Comparison of ENCODE assay signal across 15 cellular contexts in the genomic region with DNA sequence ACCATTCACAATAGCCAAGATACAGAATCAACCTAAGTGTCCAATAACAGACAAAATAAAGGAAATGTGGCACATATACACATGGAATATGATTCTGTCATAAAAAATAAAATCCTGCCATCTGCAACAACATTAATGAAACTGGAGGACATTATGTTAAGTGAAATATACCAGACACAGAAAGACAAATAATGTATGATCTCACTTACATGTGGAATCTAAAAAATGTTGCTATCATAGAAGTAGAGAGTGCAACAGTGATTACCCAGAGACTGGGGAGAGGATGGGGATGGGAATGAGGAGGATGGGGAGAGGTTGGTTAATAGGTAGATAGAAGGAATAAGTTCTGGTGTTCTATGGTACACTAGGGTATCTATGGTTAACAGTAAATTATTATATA. TPM values are rescaled to one million over a fixed set of nuclear protein-coding genes. Genes with fewer than 3 reads are reported as not detected.
DNase-seq lines count a peak whose midpoint lies in the region; ATAC-seq and TF ChIP-seq lines count a peak whose summit lies in the region.
"Had no signal": no experiment of that assay in that cellular context is flagged by ENCODE, and none has a peak within 500 bp of the region (broad histone marks: within the 10 kb centered on the region; RNA-seq: fewer than 3 reads in every experiment).

No MANE protein-coding gene starts in this region.

- H3K36me3 Mint-ChIP-seq in T-helper 17 cell (ENCODE audit: low read depth) (peaks cover 21% of the 10 kb centered on the region), GM23338 (ENCODE audit: low read depth) (peaks cover 21% of the 10 kb centered on the region)

- H2BK120ac ChIP-seq in IMR-90 (ENCODE audit: low read depth, low read length): no peak overlapping the region

- intact Hi-C loops in IMR-90 (cut with micrococcal nuclease): loop anchor here (10.0 kb wide), 1 partner anchor 439 kb away; no protein-coding TSS in a partner anchor

- H3K4ac ChIP-seq in IMR-90 (ENCODE audit: low read depth, low read length): no peak overlapping the region

- H3K4me1 Mint-ChIP-seq in T-helper 17 cell (peaks cover 40% of the 10 kb centered on the region), GM23338 (peaks cover 8% of the 10 kb centered on the region; the same call in 2 of the 3 replicates)

- H2AK9ac ChIP-seq in IMR-90 (replicated peaks; ENCODE audit: low read depth, low read length, poor library complexity): no peak overlapping the region

- H3K4me2 ChIP-seq in IMR-90 (ENCODE audit: low read depth, low read length): no peak overlapping the region
- no peak overlapping the region for H3K4me2 ChIP-seq in GM23338
- H3K4me2 ChIP-seq: BLaER1 treated with 17β-estradiol and CSF1 and Interleukin-3, amounts not matched to agents 10 nM and 100 nM had no signal

- H3K4me3 ChIP-seq in IMR-90 (ENCODE audit: insufficient read depth, low read depth, low read length): no peak overlapping the region
- no peak overlapping the region for H3K4me3 ChIP-seq in GM23338
- H3K4me3 ChIP-seq: BLaER1 treated with 17β-estradiol and CSF1 and Interleukin-3, amounts not matched to agents 10 nM and 100 nM; GM23248 had no signal

- peaks cover 75% of the 10 kb centered on the region for H3K79me2 ChIP-seq in GM23338 (replicated peaks; ENCODE audit: insufficient read depth)

- H3K23ac ChIP-seq in IMR-90 (ENCODE audit: low read depth, low read length): no peak overlapping the region

- H2BK5ac ChIP-seq in IMR-90 (ENCODE audit: low read depth, low read length, poor library complexity, severe bottlenecking): no peak overlapping the region

- H4K20me1 ChIP-seq in IMR-90 (ENCODE audit: insufficient read depth, low read length) (no peaks in the 10 kb centered on the region), GM23338 (replicated peaks; ENCODE audit: insufficient read depth) (peaks cover 6% of the 10 kb centered on the region; the same call in 1 of the 2 replicates)

- H4K91ac ChIP-seq in IMR-90 (ENCODE audit: insufficient read depth, low read depth, low read length): no peak overlapping the region

- no peak overlapping the region for H2BK15ac ChIP-seq in IMR-90 (ENCODE audit: low read depth, low read length)

- H4K8ac ChIP-seq in IMR-90 (ENCODE audit: low read depth in 2 of 2, low read length in 2 of 2): no peak overlapping the region

- peak; percentile 59 for ATAC-seq in IMR-90 (ENCODE audit: low read depth)
- no peak for ATAC-seq in T-helper 17 cell
- no peak for ATAC-seq in GM19467 (IDR thresholded peaks at IDR 0.05; ENCODE audit: unreplicated experiment)
- no peak for ATAC-seq in GM23338
- ATAC-seq: CD8-positive, alpha-beta T cell had no signal

- POLR2A ChIA-PET in IMR-90 (lab: Charles Lee; ENCODE audit: unreplicated experiment): no interaction called here

- H3K4me3 Mint-ChIP-seq in T-helper 17 cell: no peak overlapping the region
- no peak overlapping the region for H3K4me3 Mint-ChIP-seq in GM23338
- H3K4me3 Mint-ChIP-seq: B cell; CD8-positive, alpha-beta T cell had no signal

- H3K79me1 ChIP-seq in IMR-90 (ENCODE audit: low read depth in 1 of 2, low read length in 2 of 2): peaks cover 9 to 16% of the 10 kb centered on the region in 2 experiments

- no peak overlapping the region for H3K18ac ChIP-seq in IMR-90 (ENCODE audit: low read depth, low read length)

- dilution Hi-C loops in IMR-90 (cut with HindIII; ENCODE audit: low sequenced_read_pairs, unreplicated experiment): no loop called here

- H3K9me3 Mint-ChIP-seq in GM23338: no peaks in the 10 kb centered on the region
- H3K9me3 Mint-ChIP-seq: CD8-positive, alpha-beta T cell had no signal

- H3K27ac ChIP-seq in IMR-90 (ENCODE audit: insufficient read depth, low read length) (no peak overlapping the region), GM23338 (ENCODE audit: low read depth) (no peak overlapping the region)
- H3K27ac ChIP-seq: BLaER1 treated with 17β-estradiol and CSF1 and Interleukin-3, amounts not matched to agents 10 nM and 100 nM; GM23248 had no signal

- H3K9me1 ChIP-seq in IMR-90 (ENCODE audit: insufficient read depth, low read length): no peaks in the 10 kb centered on the region

- H3K9ac ChIP-seq in IMR-90 (ENCODE audit: low read depth, low read length): no peak overlapping the region
- H3K9ac ChIP-seq: BLaER1 treated with 17β-estradiol and CSF1 and Interleukin-3, amounts not matched to agents 10 nM and 100 nM; GM23248 had no signal

- CTCF ChIA-PET in IMR-90 (lab: Yijun Ruan, JAX): no interaction called here

- H3K36me3 ChIP-seq in IMR-90 (ENCODE audit: control insufficient read depth, insufficient read depth, low read length) (peaks cover 2% of the 10 kb centered on the region; the same call in 1 of the 2 replicates), GM23338 (ENCODE audit: insufficient read depth) (peaks cover 7% of the 10 kb centered on the region)

- H3K27me3 ChIP-seq in IMR-90 (ENCODE audit: control insufficient read depth, insufficient read depth, low read length): no peaks in the 10 kb centered on the region
- no peaks in the 10 kb centered on the region for H3K27me3 ChIP-seq in GM23338 (ENCODE audit: insufficient read depth)
- H3K27me3 ChIP-seq: BLaER1 treated with 17β-estradiol and CSF1 and Interleukin-3, amounts not matched to agents 10 nM and 100 nM had no signal

- no peak overlapping the region for H2AFZ ChIP-seq in IMR-90 (replicated peaks; ENCODE audit: low read length, poor library complexity)
- no peak overlapping the region for H2AFZ ChIP-seq in GM23338
- H2AFZ ChIP-seq: GM23248 had no signal

- H3K9me3 ChIP-seq in IMR-90 (ENCODE audit: control insufficient read depth, insufficient read depth, low read length): no peaks in the 10 kb centered on the region
- no peaks in the 10 kb centered on the region for H3K9me3 ChIP-seq in T-helper 17 cell (ENCODE audit: control insufficient read depth, low read length, poor library complexity, severe bottlenecking)
- H3K9me3 ChIP-seq: BLaER1 treated with 17β-estradiol and CSF1 and Interleukin-3, amounts not matched to agents 10 nM and 100 nM had no signal

- in situ Hi-C loops in IMR-90 (cut with MboI; ENCODE audit: low sequenced_read_pairs): no loop called here

- TF ChIP-seq POLR2A in IMR-90 (IDR thresholded peaks at IDR 0.05; ENCODE audit: low read depth, low read length): no peak

- H3F3A ChIP-seq in GM23338 (replicated peaks; ENCODE audit: low read depth): no peaks in the 10 kb centered on the region

- no peak overlapping the region for H2AK5ac ChIP-seq in IMR-90 (ENCODE audit: low read depth, low read length)

- H3K4me1 ChIP-seq in IMR-90 (ENCODE audit: control insufficient read depth, insufficient read depth, low read length): no peaks in the 10 kb centered on the region
- H3K4me1 ChIP-seq in GM23338 (ENCODE audit: insufficient read depth): no peaks in the 10 kb centered on the region
- H3K4me1 ChIP-seq: BLaER1 treated with 17β-estradiol and CSF1 and Interleukin-3, amounts not matched to agents 10 nM and 100 nM had no signal

- H3K27ac Mint-ChIP-seq in T-helper 17 cell (peak overlapping the region; percentile 0), GM23338 (no peak overlapping the region)
- H3K27ac Mint-ChIP-seq: B cell; CD8-positive, alpha-beta T cell had no signal

- TF ChIP-seq CTCF in IMR-90 (conservative IDR thresholded peaks at IDR 0.05; ENCODE audit: low read depth, low read length) (no peak), GM23338 (conservative IDR thresholded peaks at IDR 0.05; ENCODE audit: low read depth in 2 of 2) (no peak)

- H3K56ac ChIP-seq in IMR-90 (ENCODE audit: extremely low read depth, insufficient read depth, low read length): no peak overlapping the region

- H3K27me3 Mint-ChIP-seq in T-helper 17 cell: no peaks in the 10 kb centered on the region
- no peaks in the 10 kb centered on the region for H3K27me3 Mint-ChIP-seq in GM23338 (ENCODE audit: insufficient read depth, low read depth, poor library complexity)
- H3K27me3 Mint-ChIP-seq: B cell had no signal

- H4K5ac ChIP-seq in IMR-90 (ENCODE audit: low read depth, low read length): no peak overlapping the region

- DNase-seq in EH (ENCODE audit: low read depth): peak; percentile 7
- DNase-seq in IMR-90: no peak
- DNase-seq in T-helper 17 cell: no peak
- DNase-seq in astrocyte of the hippocampus (ENCODE audit: low read depth, low spot score): peak; percentile 7
- DNase-seq in NCI-H1694 treated with DMSO at 0.1 percent for 48 hours (lab: John Stamatoyannopoulos, UW): no peak
- no peak for DNase-seq in T-helper 9 cell
- no peak for DNase-seq in GM23338 (ENCODE audit: low spot score)
- DNase-seq: Calu3; CD8-positive, alpha-beta T cell; DMS79 treated with DMSO at 0.1 percent for 48 hours; GM23248; HCEC 1CT had no signal

- no TSS peak for BruUV-seq in IMR-90 (replicated peaks; lab: Mats Ljungman, UMichigan)

- TF ChIP-seq RAD21 in IMR-90 (IDR thresholded peaks at IDR 0.05; ENCODE audit: low read length): no peak

- H3K9me2 ChIP-seq in GM23338 (ENCODE audit: insufficient read depth): no peaks in the 10 kb centered on the region

- no peak overlapping the region for H3K14ac ChIP-seq in IMR-90 (replicated peaks; ENCODE audit: low read depth, low read length)

- no peak overlapping the region for H2BK20ac ChIP-seq in IMR-90 (ENCODE audit: low read depth, low read length)

TF ChIP-seq in IMR-90, 13 proteins besides CTCF, POLR2A, EP300 and RAD21 (continues in another document):
- no peak for TF ChIP-seq MXI1 (IDR thresholded peaks at IDR 0.05; ENCODE audit: borderline replicate concordance, low read depth, low read length)
- no peak for TF ChIP-seq RCOR1 (IDR thresholded peaks at IDR 0.05; ENCODE audit: insufficient replicate concordance, low read length)
- TF ChIP-seq CEBPB (IDR thresholded peaks at IDR 0.05; ENCODE audit: low read depth, low read length): no peak
- no peak for TF ChIP-seq FOS (IDR thresholded peaks at IDR 0.05; ENCODE audit: low read depth, low read length)
- no peak for TF ChIP-seq NFE2L2 (IDR thresholded peaks at IDR 0.05; ENCODE audit: low read depth, low read length)
- TF ChIP-seq BHLHE40 (IDR thresholded peaks at IDR 0.05; ENCODE audit: low read depth, low read length): no peak

TF ChIP-seq in GM23338, 12 proteins besides CTCF, POLR2A, EP300 and RAD21 (continues in another document):
- TF ChIP-seq ZNF331 (CRISPR knock-in tag; IDR thresholded peaks at IDR 0.05; ENCODE audit: low read depth) (no peak), CREB1 (CRISPR knock-in tag; IDR thresholded peaks at IDR 0.05; ENCODE audit: low read depth) (no peak)

RNA-seq across cellular contexts. Expression of gene MRPL3, which starts 28.7 kb away (rescaled TPM):
- total RNA-seq in IMR-90 (2012; rRNA removed) (186 and 206 TPM in 2 replicates), T-helper 17 cell (10 to 100 TPM; 33.1 to 35.0 TPM)
- polyA plus RNA-seq in IMR-90 (2012; rRNA removed) (99.5 and 107 TPM in 2 replicates), GM23338 (2016; fragmentation: Nextera tagmentation; extraction: Ambion mirVana) (159 and 161 TPM in 2 replicates)
- 57.2 and 61.6 TPM in 2 replicates for polyA plus RNA-seq in IMR-90 (2012; cell fraction: cytosol; rRNA removed)
- 20.9 and 51.0 TPM in 2 replicates for polyA plus RNA-seq in IMR-90 (2012; cell fraction: nucleus; rRNA removed; ENCODE audit: low replicate concordance)
- total RNA-seq in GM23338 (2014; rRNA removed; shearing (Covaris generic)): 185 and 199 TPM in 2 replicates

Comparison
In these comparisons a context has a peak if more than half of its experiments do, and no peak if none do; other contexts are left out.
1. DNase-seq: peak in EH (single experiment) and astrocyte of the hippocampus (single experiment); none in IMR-90 (single experiment), T-helper 17 cell (0 of 3), NCI-H1694 treated with DMSO at 0.1 percent for 48 hours (single experiment), T-helper 9 cell (single experiment) and GM23338 (single experiment).